Comparison of ENCODE assay signal across 12 cellular contexts in genomic region chr7:157150825-157151412, GRCh38. TPM values are rescaled to one million over a fixed set of nuclear protein-coding genes. Genes with fewer than 3 reads are reported as not detected.
DNase-seq lines count a peak whose midpoint lies in the region; ATAC-seq, FAIRE-seq and TF ChIP-seq lines count a peak whose summit lies in the region.
"Had no signal": no experiment of that assay in that cellular context is flagged by ENCODE, and none has a peak within 500 bp of the region (broad histone marks: within the 10 kb centered on the region; RNA-seq: fewer than 3 reads in every experiment).

No MANE protein-coding gene starts in this region.

- H3K36me3 ChIP-seq in IMR-90 (ENCODE audit: control insufficient read depth, insufficient read depth, low read length) (peaks cover 3% of the 10 kb centered on the region), iPS DF 6.9 (ENCODE audit: control insufficient read depth, insufficient read depth, low read length) (no peaks in the 10 kb centered on the region), skeletal muscle satellite cell (ENCODE audit: insufficient read depth, low read length) (peaks cover 6% of the 10 kb centered on the region)
- H3K36me3 ChIP-seq: left lung had no signal

- DNase-seq in IMR-90, result peak; percentile 41
- DNase-seq in astrocyte of the cerebellum (ENCODE audit: low read depth), result peak; percentile 55
- peak; percentile 18 for DNase-seq in iPS DF 6.9 (ENCODE audit: low read depth, low spot score)
- DNase-seq in H54 (ENCODE audit: insufficient read length, low spot score), result no peak
- no peak for DNase-seq in SHP77 treated with DMSO at 0.1 percent for 48 hours (lab: John Stamatoyannopoulos, UW)
- DNase-seq: activated T-cell treated with anti-CD3 and anti-CD28 coated beads for 4 hours, left lung, NCI-H226, T-helper 9 cell had no signal

- no peak overlapping the region for H4K5ac ChIP-seq in IMR-90 (ENCODE audit: low read depth, low read length)

- no peak overlapping the region for H4K8ac ChIP-seq in IMR-90 (ENCODE audit: low read depth in 2 of 2, low read length in 2 of 2)

- H3K4me1 ChIP-seq in IMR-90 (ENCODE audit: control insufficient read depth, insufficient read depth, low read length) (peaks cover 6% of the 10 kb centered on the region), iPS DF 6.9 (ENCODE audit: control insufficient read depth, insufficient read depth, low read length) (peaks cover 2% of the 10 kb centered on the region; the same call in 1 of the 2 replicates), skeletal muscle satellite cell (ENCODE audit: control insufficient read depth, insufficient read depth, low read length) (peaks cover 11% of the 10 kb centered on the region)

- H2BK15ac ChIP-seq in IMR-90 (ENCODE audit: low read depth, low read length), result no peak overlapping the region

- no peak for TF ChIP-seq CTCF in IMR-90 (conservative IDR thresholded peaks at IDR 0.05; ENCODE audit: low read depth, low read length)
- TF ChIP-seq CTCF in astrocyte of the cerebellum (IDR thresholded peaks at IDR 0.05; ENCODE audit: low read depth, low read length, missing control alignments), result no peak

- FAIRE-seq in H54 (lab: Jason Lieb, UNC), result no peak

- TF ChIP-seq RAD21 in IMR-90 (IDR thresholded peaks at IDR 0.05; ENCODE audit: low read length), result no peak

- no peaks in the 10 kb centered on the region for H3K27me3 ChIP-seq in IMR-90 (ENCODE audit: control insufficient read depth, insufficient read depth, low read length)
- no peaks in the 10 kb centered on the region for H3K27me3 ChIP-seq in iPS DF 6.9 (ENCODE audit: control insufficient read depth, insufficient read depth, low read length)
- H3K27me3 ChIP-seq in skeletal muscle satellite cell (ENCODE audit: control insufficient read depth, insufficient read depth, low read length), result no peaks in the 10 kb centered on the region
- H3K27me3 ChIP-seq: dorsolateral prefrontal cortex, left lung had no signal

- H4K91ac ChIP-seq in IMR-90 (ENCODE audit: insufficient read depth, low read depth, low read length), result no peak overlapping the region

- H3K27ac ChIP-seq in IMR-90 (ENCODE audit: insufficient read depth, low read length), result no peak overlapping the region
- H3K27ac ChIP-seq in iPS DF 6.9 (ENCODE audit: low read length), result no peak overlapping the region
- H3K27ac ChIP-seq: dorsolateral prefrontal cortex, left lung had no signal

- H3K9me1 ChIP-seq in IMR-90 (ENCODE audit: insufficient read depth, low read length), result peaks cover 13% of the 10 kb centered on the region

- H2BK120ac ChIP-seq in IMR-90 (ENCODE audit: low read depth, low read length), result no peak overlapping the region

- CTCF ChIA-PET in IMR-90 (lab: Yijun Ruan, JAX), result no interaction called here

- no peak overlapping the region for H3K23ac ChIP-seq in IMR-90 (ENCODE audit: low read depth, low read length)

- no peak overlapping the region for H2AFZ ChIP-seq in IMR-90 (replicated peaks; ENCODE audit: low read length, poor library complexity)

- no peak overlapping the region for H3K4me2 ChIP-seq in IMR-90 (ENCODE audit: low read depth, low read length)
- H3K4me2 ChIP-seq in skeletal muscle satellite cell (ENCODE audit: low read length), result peak overlapping the region; percentile 65

- no peak overlapping the region for H3K56ac ChIP-seq in IMR-90 (ENCODE audit: extremely low read depth, insufficient read depth, low read length)

- no peak overlapping the region for H2BK20ac ChIP-seq in IMR-90 (ENCODE audit: low read depth, low read length)

- no peak overlapping the region for H3K18ac ChIP-seq in IMR-90 (ENCODE audit: low read depth, low read length)

- peak; percentile 59 for ATAC-seq in IMR-90 (ENCODE audit: low read depth)
- ATAC-seq in GM18511 (IDR thresholded peaks at IDR 0.05; ENCODE audit: unreplicated experiment), result no peak
- ATAC-seq: left lung had no signal

- no peak overlapping the region for H3K4ac ChIP-seq in IMR-90 (ENCODE audit: low read depth, low read length)

- H3K14ac ChIP-seq in IMR-90 (replicated peaks; ENCODE audit: low read depth, low read length), result no peak overlapping the region

- intact Hi-C loops in IMR-90 (cut with micrococcal nuclease), result no loop called here

- WGBS in IMR-90 (ENCODE audit: extremely low coverage in 2 of 2, insufficient read length in 1 of 2), 2 experiments, result 29% methylated on average over 3 of the region's 17 CpGs; no CpG with 5 or more reads in 1 of the 2 experiments
- WGBS in iPS DF 6.9 (ENCODE audit: insufficient coverage, insufficient read length), result no CpG with 5 or more reads among the region's 17 CpGs

- no peak overlapping the region for H2BK5ac ChIP-seq in IMR-90 (ENCODE audit: low read depth, low read length, poor library complexity, severe bottlenecking)

- POLR2A ChIA-PET in IMR-90 (lab: Charles Lee; ENCODE audit: unreplicated experiment), result no interaction called here

- dilution Hi-C loops in IMR-90 (cut with HindIII; ENCODE audit: low sequenced_read_pairs, unreplicated experiment), result no loop called here

- no TSS peak for BruUV-seq in IMR-90 (replicated peaks; lab: Mats Ljungman, UMichigan)

- no peak overlapping the region for H3K9ac ChIP-seq in IMR-90 (ENCODE audit: low read depth, low read length)
- H3K9ac ChIP-seq in skeletal muscle satellite cell (ENCODE audit: low read depth, low read length), result no peak overlapping the region

- H2AK5ac ChIP-seq in IMR-90 (ENCODE audit: low read depth, low read length), result no peak overlapping the region

- in situ Hi-C loops in IMR-90 (cut with MboI; ENCODE audit: low sequenced_read_pairs), result no loop called here
- in situ Hi-C loops in astrocyte of the cerebellum (cut with HindIII; ENCODE audit: low sequenced_read_pairs), result no loop called here

- TF ChIP-seq POLR2A in IMR-90 (IDR thresholded peaks at IDR 0.05; ENCODE audit: low read depth, low read length), result no peak
- TF ChIP-seq POLR2A in H54 (IDR thresholded peaks at IDR 0.05; ENCODE audit: low read depth, low read length), result no peak

- H3K79me1 ChIP-seq in IMR-90 (ENCODE audit: low read depth in 1 of 2, low read length in 2 of 2), result peaks cover 0 to 66% of the 10 kb centered on the region in 2 experiments; a peak in 2 of 4 replicates

- H3K9me3 ChIP-seq in IMR-90 (ENCODE audit: control insufficient read depth, insufficient read depth, low read length) (no peaks in the 10 kb centered on the region), iPS DF 6.9 (ENCODE audit: control insufficient read depth, insufficient read depth, low read length) (no peaks in the 10 kb centered on the region), skeletal muscle satellite cell (replicated peaks; ENCODE audit: low read length) (no peaks in the 10 kb centered on the region)
- H3K9me3 ChIP-seq: left lung had no signal

- no peak overlapping the region for H2AK9ac ChIP-seq in IMR-90 (replicated peaks; ENCODE audit: low read depth, low read length, poor library complexity)

- H3K4me3 ChIP-seq in IMR-90 (ENCODE audit: insufficient read depth, low read depth, low read length), result no peak overlapping the region
- peak overlapping the region; percentile 5 for H3K4me3 ChIP-seq in astrocyte of the cerebellum (ENCODE audit: low read depth, low read length)
- no peak overlapping the region for H3K4me3 ChIP-seq in iPS DF 6.9 (ENCODE audit: low read length)
- no peak overlapping the region for H3K4me3 ChIP-seq in skeletal muscle satellite cell (ENCODE audit: low read length)
- H3K4me3 ChIP-seq: left lung had no signal

- peaks cover 95% of the 10 kb centered on the region for H4K20me1 ChIP-seq in IMR-90 (ENCODE audit: insufficient read depth, low read length)

TF ChIP-seq in IMR-90, 13 proteins besides CTCF, POLR2A, EP300 and RAD21:
- TF ChIP-seq MXI1 (IDR thresholded peaks at IDR 0.05; ENCODE audit: borderline replicate concordance, low read depth, low read length) (no peak), RCOR1 (IDR thresholded peaks at IDR 0.05; ENCODE audit: insufficient replicate concordance, low read length) (no peak), SMC3 (IDR thresholded peaks at IDR 0.05; ENCODE audit: low read depth, low read length) (no peak), NFE2L2 (IDR thresholded peaks at IDR 0.05; ENCODE audit: low read depth, low read length) (no peak), USF2 (IDR thresholded peaks at IDR 0.05; ENCODE audit: low read depth, low read length) (no peak), FOS (IDR thresholded peaks at IDR 0.05; ENCODE audit: low read depth, low read length) (no peak), MAZ (IDR thresholded peaks at IDR 0.05; ENCODE audit: borderline replicate concordance, low read depth, low read length) (no peak), CHD1 (IDR thresholded peaks at IDR 0.05; ENCODE audit: low read depth, low read length) (no peak), RFX5 (IDR thresholded peaks at IDR 0.05; ENCODE audit: low read depth, low read length) (no peak), ELK1 (IDR thresholded peaks at IDR 0.05; ENCODE audit: borderline replicate concordance, low read depth, low read length) (no peak), CEBPB (IDR thresholded peaks at IDR 0.05; ENCODE audit: low read depth, low read length) (no peak), MAFK (IDR thresholded peaks at IDR 0.05; ENCODE audit: low read depth, low read length) (no peak)
TF ChIP-seq in IMR-90: peak in this region for 0.

RNA-seq across cellular contexts. Expression of gene UBE3C, which starts 12.2 kb away (rescaled TPM):
- 60.6 and 88.6 TPM in 2 replicates for total RNA-seq in IMR-90 (2012; rRNA removed)
- 35.8 and 43.0 TPM in 2 replicates for polyA plus RNA-seq in IMR-90 (2012; rRNA removed)
- 19.8 and 19.9 TPM in 2 replicates for polyA plus RNA-seq in IMR-90 (2012; cell fraction: cytosol; rRNA removed)
- 19.7 and 50.4 TPM in 2 replicates for polyA plus RNA-seq in IMR-90 (2012; cell fraction: nucleus; rRNA removed; ENCODE audit: low replicate concordance)
- 80.2 and 82.6 TPM in 2 replicates for total RNA-seq in skeletal muscle satellite cell (2012; rRNA removed)

Comparison
In these comparisons a context has a peak if more than half of its experiments do, and no peak if none do; other contexts are left out.
1. DNase-seq: peak in IMR-90 (single experiment), astrocyte of the cerebellum (single experiment) and iPS DF 6.9 (single experiment); none in H54 (single experiment) and SHP77 treated with DMSO at 0.1 percent for 48 hours (single experiment).